Comparison of ENCODE assay signal across 9 cellular contexts in the genomic region with DNA sequence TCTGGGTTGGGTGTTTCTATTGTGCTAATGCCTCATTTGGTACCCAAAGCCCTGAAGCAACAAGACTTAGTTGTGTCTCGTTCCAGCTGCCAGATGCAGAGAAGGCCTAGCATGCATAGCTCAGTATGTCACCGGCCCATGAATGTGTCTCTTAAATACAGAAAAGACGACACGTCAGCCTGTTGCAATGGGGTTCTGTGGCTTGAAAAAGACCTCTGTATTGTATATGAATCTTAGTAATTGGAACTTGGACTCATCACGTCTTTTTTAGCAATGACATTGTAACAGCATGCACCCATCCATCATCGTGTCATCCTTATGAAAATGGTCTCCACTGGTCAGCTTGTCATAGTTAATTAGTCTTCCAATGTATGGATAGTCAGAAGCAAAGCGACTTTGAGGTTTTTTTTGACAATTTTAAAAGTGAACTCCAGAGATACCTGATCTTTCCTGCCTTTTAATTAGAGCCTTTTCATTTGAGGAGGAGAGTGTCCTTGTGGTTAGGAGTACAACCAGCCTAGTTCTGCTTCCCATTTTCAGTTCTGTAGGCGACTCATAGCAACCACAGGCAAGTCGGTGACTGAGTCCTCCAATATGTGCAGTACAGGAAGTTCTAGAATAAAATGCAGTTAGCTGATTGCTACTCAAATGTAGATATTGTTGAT.
DNase-seq lines count a peak whose midpoint lies in the region; ATAC-seq, FAIRE-seq and TF ChIP-seq lines count a peak whose summit lies in the region.
"Had no signal": no experiment of that assay in that cellular context is flagged by ENCODE, and none has a peak within 500 bp of the region (broad histone marks: within the 10 kb centered on the region; RNA-seq: fewer than 3 reads in every experiment).

No MANE protein-coding gene starts in this region.

- no peak for TF ChIP-seq POLR2A in GM12892 (IDR thresholded peaks at IDR 0.05; ENCODE audit: low read depth, low read length)

- H3K4me3 Mint-ChIP-seq in effector memory CD8-positive, alpha-beta T cell, result no peak overlapping the region

- DNase-seq in KBM-7, result peak; percentile 42
- DNase-seq in foreskin keratinocyte, result peak; percentile 61 to 68
- no peak for DNase-seq in NCI-H2081 treated with DMSO at 0.1 percent for 48 hours (lab: John Stamatoyannopoulos, UW)
- no peak for DNase-seq in GM12892 (ENCODE audit: insufficient read length)
- no peak for DNase-seq in effector memory CD8-positive, alpha-beta T cell
- no peak for DNase-seq in GOT3 (lab: John Stamatoyannopoulos, UW)

- no peaks in the 10 kb centered on the region for H3K27me3 Mint-ChIP-seq in effector memory CD8-positive, alpha-beta T cell
- H3K27me3 Mint-ChIP-seq: IgD-negative memory B cell had no signal

- ATAC-seq in GM18508 (IDR thresholded peaks at IDR 0.05; ENCODE audit: insufficient read depth, unreplicated experiment) (peak; percentile 33), GM21786 (IDR thresholded peaks at IDR 0.05; ENCODE audit: unreplicated experiment) (peak; percentile 71), foreskin keratinocyte (peak; percentile 61)
- no peak for ATAC-seq in effector memory CD8-positive, alpha-beta T cell (replicated peaks)

- no peaks in the 10 kb centered on the region for H3K36me3 Mint-ChIP-seq in effector memory CD8-positive, alpha-beta T cell (ENCODE audit: insufficient read depth)
- H3K36me3 Mint-ChIP-seq: IgD-negative memory B cell had no signal

- no peaks in the 10 kb centered on the region for H3K4me1 ChIP-seq in foreskin keratinocyte

- FAIRE-seq in GM12892 (lab: Jason Lieb, UNC), result no peak

- in situ Hi-C loops in KBM-7 (cut with MboI; ENCODE audit: low pct_unique_long_range_greater_than_20kb, low sequenced_read_pairs), result no loop called here

- H3K27ac ChIP-seq in foreskin keratinocyte, result no peak overlapping the region

- peaks cover 5 to 13% of the 10 kb centered on the region in 2 donors for H3K4me1 Mint-ChIP-seq in effector memory CD8-positive, alpha-beta T cell (ENCODE audit: low read depth in 2 of 2)

- TF ChIP-seq CTCF in foreskin keratinocyte (conservative IDR thresholded peaks at IDR 0.05), result no peak

- H3K9me3 Mint-ChIP-seq in effector memory CD8-positive, alpha-beta T cell, result no peaks in the 10 kb centered on the region

- peak overlapping the region in 1 of 2 donors; percentile 64 for H3K27ac Mint-ChIP-seq in effector memory CD8-positive, alpha-beta T cell
- H3K27ac Mint-ChIP-seq: IgD-negative memory B cell had no signal

- H3K27me3 ChIP-seq in foreskin keratinocyte, result no peaks in the 10 kb centered on the region

Comparison
In these comparisons a context has a peak if more than half of its experiments do, and no peak if none do; other contexts are left out.
1. DNase-seq: peak in KBM-7 (single experiment) and foreskin keratinocyte (2 of 2); none in NCI-H2081 treated with DMSO at 0.1 percent for 48 hours (single experiment), GM12892 (single experiment), effector memory CD8-positive, alpha-beta T cell (0 of 3) and GOT3 (single experiment).